In the genomic region with DNA sequence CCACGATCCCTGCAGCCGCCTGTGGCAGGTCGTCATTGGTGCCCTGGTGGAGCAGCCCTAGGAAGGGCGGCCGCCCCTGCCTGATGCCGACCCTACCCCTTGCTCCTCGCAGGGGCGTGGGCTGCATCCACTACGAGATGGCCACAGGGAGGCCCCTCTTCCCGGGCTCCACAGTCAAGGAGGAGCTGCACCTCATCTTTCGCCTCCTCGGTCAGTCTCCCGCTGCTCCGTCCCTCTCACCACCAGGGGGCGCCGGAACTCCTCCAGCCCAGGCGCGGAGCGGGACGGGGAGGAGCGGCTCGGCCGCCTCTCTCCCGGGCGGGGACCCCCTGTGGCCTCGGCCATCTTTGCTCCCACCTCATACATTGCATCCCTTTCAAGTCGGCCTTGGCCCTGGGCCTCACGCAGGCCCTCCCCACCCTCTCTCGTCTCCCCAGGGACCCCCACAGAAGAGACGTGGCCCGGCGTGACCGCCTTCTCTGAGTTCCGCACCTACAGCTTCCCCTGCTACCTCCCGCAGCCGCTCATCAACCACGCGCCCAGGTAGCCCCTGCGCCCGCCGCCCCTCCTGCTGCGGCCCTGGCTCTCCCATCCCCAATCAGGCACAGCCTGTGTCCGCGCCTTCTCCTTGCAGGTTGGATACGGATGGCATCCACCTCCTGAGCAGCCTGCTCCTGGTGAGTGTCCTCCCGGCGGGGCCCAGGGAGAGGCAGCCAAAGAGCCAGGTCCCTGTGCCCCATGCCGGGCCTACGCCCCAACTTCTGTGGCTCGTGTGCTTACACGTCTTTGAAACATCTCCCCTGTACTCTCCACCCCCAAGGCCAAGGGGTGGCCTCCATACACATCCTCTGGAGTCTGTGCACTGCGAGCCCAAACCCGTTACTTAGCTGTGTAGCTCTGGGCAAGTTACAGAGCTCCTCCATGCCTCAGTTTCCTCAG, we compare ENCODE assay signal across 8 cellular contexts. TPM values are rescaled to one million over a fixed set of nuclear protein-coding genes. Genes with fewer than 3 reads are reported as not detected.
DNase-seq lines count a peak whose midpoint lies in the region; ATAC-seq and TF ChIP-seq lines count a peak whose summit lies in the region.

No MANE protein-coding gene starts in this region.

- H3K4me3 Mint-ChIP-seq in activated naive CD4-positive, alpha-beta T cell treated with anti-CD3 and anti-CD28 coated beads, Interleukin-2, amount 50 U/mL, for 24 hours, result peak overlapping the region; percentile 56

- H3K36me3 Mint-ChIP-seq in activated naive CD4-positive, alpha-beta T cell treated with anti-CD3 and anti-CD28 coated beads, Interleukin-2, amount 50 U/mL, for 24 hours, result no peaks in the 10 kb centered on the region

- intact Hi-C loops in Right ventricle myocardium superior (cut with DNase I), result loop anchor here (5.0 kb wide), 1 partner anchor 128 kb away; no protein-coding TSS in a partner anchor
- intact Hi-C loops in posterior cingulate gyrus (cut with DNase I), result loop anchor here (5.0 kb wide), 1 partner anchor 103 kb away; a partner anchor contains a TSS
- intact Hi-C loops in transverse colon (cut with DNase I; ENCODE audit: low total_unique reads), result no loop called here

- no peaks in the 10 kb centered on the region for H3K9me3 Mint-ChIP-seq in activated naive CD4-positive, alpha-beta T cell treated with anti-CD3 and anti-CD28 coated beads, Interleukin-2, amount 50 U/mL, for 24 hours

- TF ChIP-seq CTCF in transverse colon (IDR thresholded peaks at IDR 0.05), result peak; percentile 89 to 96 (median 95)

- in situ Hi-C loops in KBM-7 (cut with MboI; ENCODE audit: low pct_unique_long_range_greater_than_20kb, low sequenced_read_pairs) (no loop called here), transverse colon (cut with MboI; ENCODE audit: low pct_ligation_motif_present in 1 of 4, low pct_unique_long_range_greater_than_20kb in 1 of 4, low sequenced_read_pairs in 3 of 4) (loop anchor here in 1 of 4 donors (10.0 kb wide), 2 partner anchors 126 to 134 kb away; no protein-coding TSS in a partner anchor)

- H3K27ac Mint-ChIP-seq in activated naive CD4-positive, alpha-beta T cell treated with anti-CD3 and anti-CD28 coated beads, Interleukin-2, amount 50 U/mL, for 24 hours, result no peak overlapping the region

- no peak for TF ChIP-seq EP300 in transverse colon (IDR thresholded peaks at IDR 0.05; ENCODE audit: low read depth)

- peak overlapping the region in 2 of 4 donors; percentile 15 to 30 for H3K4me3 ChIP-seq in transverse colon

- no peaks in the 10 kb centered on the region for H3K9me3 ChIP-seq in transverse colon

- no peaks in the 10 kb centered on the region for H3K27me3 Mint-ChIP-seq in activated naive CD4-positive, alpha-beta T cell treated with anti-CD3 and anti-CD28 coated beads, Interleukin-2, amount 50 U/mL, for 24 hours

- H3K27me3 ChIP-seq in transverse colon, result no peaks in the 10 kb centered on the region

- no peak for TF ChIP-seq POLR2A in transverse colon (IDR thresholded peaks at IDR 0.05)

- WGBS in transverse colon (ENCODE audit: low coverage in 1 of 2), 2 donors, result 38% methylated on average over 50 of the region's 53 CpGs; no CpG with 5 or more reads in 1 of the 2 donors

- peaks cover 0 to 5% (median 2%) of the 10 kb centered on the region in 4 donors for H3K4me1 ChIP-seq in transverse colon

- DNase-seq in DMS 273 (lab: John Stamatoyannopoulos, UW; ENCODE audit: unreplicated experiment) (peak; percentile 96), DMS 273 treated with DMSO at 0.1 percent for 48 hours (lab: John Stamatoyannopoulos, UW) (no peak), KBM-7 (peak; percentile 75), SKM-1 (lab: John Stamatoyannopoulos, UW; ENCODE audit: unreplicated experiment) (peak; percentile 49), Right ventricle myocardium superior (peak; percentile 90), posterior cingulate gyrus (peak; percentile 77 to 97 (median 90)), transverse colon (peak; percentile 85)

- no peaks in the 10 kb centered on the region for H3K36me3 ChIP-seq in transverse colon

- peaks cover 5% of the 10 kb centered on the region for H3K4me1 Mint-ChIP-seq in activated naive CD4-positive, alpha-beta T cell treated with anti-CD3 and anti-CD28 coated beads, Interleukin-2, amount 50 U/mL, for 24 hours

- no peak overlapping the region for H3K27ac ChIP-seq in transverse colon

- peak; percentile 69 for ATAC-seq in Right ventricle myocardium superior (ENCODE audit: poor library complexity)

RNA-seq across cellular contexts. Expression of a gene that starts 24.7 kb away (rescaled TPM):
- 172 TPM for total RNA-seq in Right ventricle myocardium superior
- total RNA-seq in transverse colon, result 100 to 1,000 TPM in 1 of 4 donors, 10 to 100 TPM in 3; 28.8 to 112 (median 33.5) TPM
